ENCODE assay signal across 1 cellular context in genomic region chr20:2470432-2471193, GRCh38.
TF ChIP-seq lines count a peak whose summit lies in the region.

Gene SNRPB, minus strand, starts transcription at chr20:2470789. Its CDS starts 99 bp downstream, at chr20:2470690.

TF ChIP-seq in HepG2, 621 proteins besides CTCF, POLR2A, EP300 and RAD21 (continued from another document and continues in another):
- TF ChIP-seq ZNF142 (CRISPR knock-in tag; IDR thresholded peaks at IDR 0.05): peak; percentile 95; the same call in 1 of the 2 replicates
- TF ChIP-seq ZNF10 (CRISPR knock-in tag; IDR thresholded peaks at IDR 0.05; ENCODE audit: borderline replicate concordance, low read depth): peak; percentile 70; the same call in 1 of the 2 replicates
- peak; percentile 94 for TF ChIP-seq ZSCAN20 (CRISPR knock-in tag; IDR thresholded peaks at IDR 0.05; ENCODE audit: borderline replicate concordance)
- peak; percentile 66; the same call in 1 of the 2 replicates for TF ChIP-seq HHEX (CRISPR knock-in tag; IDR thresholded peaks at IDR 0.05)
- TF ChIP-seq ZNF720 (CRISPR knock-in tag; IDR thresholded peaks at IDR 0.05): peak; percentile 93
- TF ChIP-seq FIP1L1 (IDR thresholded peaks at IDR 0.05; ENCODE audit: borderline replicate concordance, insufficient read depth, low read depth, low read length): peak; percentile 94; the same call in 1 of the 2 replicates
- peak; percentile 98 for TF ChIP-seq ZNF414 (CRISPR knock-in tag; IDR thresholded peaks at IDR 0.05)
- TF ChIP-seq IRF1 (CRISPR knock-in tag; IDR thresholded peaks at IDR 0.05; ENCODE audit: low read depth): peak; percentile 97
- TF ChIP-seq HNF4A (CRISPR knock-in tag; IDR thresholded peaks at IDR 0.05): peak; percentile 57
- peak; percentile 98 for TF ChIP-seq ZNF331 (CRISPR knock-in tag; IDR thresholded peaks at IDR 0.05)
- TF ChIP-seq ZMAT5 (CRISPR knock-in tag; IDR thresholded peaks at IDR 0.05; ENCODE audit: borderline replicate concordance, low read depth): no peak; the same call in 1 of the 2 replicates
- peak; percentile 99 for TF ChIP-seq ZFP90 (CRISPR knock-in tag; IDR thresholded peaks at IDR 0.05; ENCODE audit: borderline replicate concordance)
- peak; percentile 99 for TF ChIP-seq ZNF225 (CRISPR knock-in tag; IDR thresholded peaks at IDR 0.05)
- TF ChIP-seq ZNF749 (CRISPR knock-in tag; IDR thresholded peaks at IDR 0.05; ENCODE audit: borderline replicate concordance): peak; percentile 98; the same call in 1 of the 2 replicates
- no peak for TF ChIP-seq RBAK (CRISPR knock-in tag; IDR thresholded peaks at IDR 0.05)
- peak; percentile 95; the same call in 1 of the 2 replicates for TF ChIP-seq THYN1 (CRISPR knock-in tag; IDR thresholded peaks at IDR 0.05; ENCODE audit: borderline replicate concordance, low read depth)
- no peak for TF ChIP-seq RAD51 (IDR thresholded peaks at IDR 0.05; ENCODE audit: borderline replicate concordance)
- peak; percentile 99 for TF ChIP-seq ZNF704 (CRISPR knock-in tag; IDR thresholded peaks at IDR 0.05; ENCODE audit: borderline replicate concordance)
- peak; percentile 100 for TF ChIP-seq E2F1 (CRISPR knock-in tag; IDR thresholded peaks at IDR 0.05)
- no peak for TF ChIP-seq ZBTB10 (CRISPR knock-in tag; IDR thresholded peaks at IDR 0.05; ENCODE audit: borderline replicate concordance)
- TF ChIP-seq ZNF276 (CRISPR knock-in tag; IDR thresholded peaks at IDR 0.05; ENCODE audit: low read depth): peak; percentile 98
- peak; percentile 90 for TF ChIP-seq CREB1 (IDR thresholded peaks at IDR 0.05)
- peak; percentile 93 for TF ChIP-seq CREB1 (CRISPR knock-in tag; IDR thresholded peaks at IDR 0.05)
- TF ChIP-seq ZNF232 (CRISPR knock-in tag; IDR thresholded peaks at IDR 0.05; ENCODE audit: borderline replicate concordance): peak; percentile 98
- peak; percentile 92 for TF ChIP-seq WIZ (CRISPR knock-in tag; IDR thresholded peaks at IDR 0.05)
- no peak for TF ChIP-seq TRIM22 (IDR thresholded peaks at IDR 0.05)
- TF ChIP-seq NCOR1 (IDR thresholded peaks at IDR 0.05; ENCODE audit: borderline replicate concordance, low read length): peak; percentile 59; the same call in 1 of the 2 replicates
- TF ChIP-seq SMARCC2 (IDR thresholded peaks at IDR 0.05): no peak
- peak; percentile 99 for TF ChIP-seq ARID4A (CRISPR knock-in tag; IDR thresholded peaks at IDR 0.05; ENCODE audit: borderline replicate concordance)
- peak; percentile 99 for TF ChIP-seq ZNF567 (CRISPR knock-in tag; IDR thresholded peaks at IDR 0.05; ENCODE audit: borderline replicate concordance)
- TF ChIP-seq LCORL (IDR thresholded peaks at IDR 0.05): peak; percentile 98
- TF ChIP-seq LCORL (CRISPR knock-in tag; IDR thresholded peaks at IDR 0.05): peak; percentile 69
- TF ChIP-seq ATF6 (CRISPR knock-in tag; conservative IDR thresholded peaks at IDR 0.05): peak; percentile 96
